30 cellular contexts compared by ENCODE assay signal in the genomic region with DNA sequence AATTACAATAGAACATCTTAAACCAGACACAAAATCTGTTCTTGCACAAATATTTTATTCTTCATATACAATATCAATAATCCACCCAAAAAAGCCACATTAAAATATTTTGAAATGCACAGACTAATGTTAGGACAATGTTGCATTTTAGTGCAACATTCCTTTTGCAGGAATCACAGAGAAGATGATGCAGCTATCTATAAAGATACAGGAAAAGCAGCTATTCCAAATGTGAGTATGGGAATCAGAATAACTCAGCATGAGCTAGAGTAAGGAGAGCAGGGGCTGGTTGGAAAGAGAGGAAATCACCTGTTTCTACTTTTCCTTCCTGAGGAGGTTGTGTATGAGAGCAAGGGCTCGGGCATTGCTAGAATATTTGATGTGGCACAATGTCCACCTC. TPM values are rescaled to one million over a fixed set of nuclear protein-coding genes. Genes with fewer than 3 reads are reported as not detected.
"Had no signal": no experiment of that assay in that cellular context is flagged by ENCODE, and none has a peak within 500 bp of the region (broad histone marks: within the 10 kb centered on the region; RNA-seq: fewer than 3 reads in every experiment).

No MANE protein-coding gene starts in this region.

- H3K4me3 Mint-ChIP-seq: activated CD4-positive, alpha-beta memory T cell treated with anti-CD3 and anti-CD28 coated beads, Interleukin-2, amount 10 ng/mL, durations not matched to agents 7 days and 5 days; activated CD4-positive, alpha-beta T cell treated with anti-CD3 and anti-CD28 coated beads, Interleukin-2, amount 10 ng/mL, durations not matched to agents 7 days and 5 days; activated T-cell treated with anti-CD3 and anti-CD28 coated beads, Interleukin-2, amount 50 U/mL, for 24 hours; effector memory CD8-positive, alpha-beta T cell; natural killer cell treated with Interleukin-12 subunit alpha and Interleukin-12 subunit beta and Interleukin-15 and Interleukin-18, amount 100 ng/mL, for 72 hours; WTC11 had no signal

- H3K36me3 ChIP-seq: gastroesophageal sphincter, transverse colon had no signal

- H3K4me3 ChIP-seq: gastroesophageal sphincter, hepatocyte, testis, transverse colon had no signal

- H3K4me1 Mint-ChIP-seq: WTC11 had no signal

- H3K27me3 ChIP-seq: testis, transverse colon had no signal

- H3K36me3 Mint-ChIP-seq: natural killer cell treated with Interleukin-12 subunit alpha and Interleukin-12 subunit beta and Interleukin-15 and Interleukin-18, amount 100 ng/mL, for 72 hours; WTC11 had no signal

- H3K9me3 Mint-ChIP-seq: natural killer cell treated with Interleukin-12 subunit alpha and Interleukin-12 subunit beta and Interleukin-15 and Interleukin-18, amount 100 ng/mL, for 72 hours; WTC11 had no signal

- ATAC-seq: effector memory CD8-positive, alpha-beta T cell; gastroesophageal sphincter; left cardiac atrium; left ventricle myocardium superior; natural killer cell treated with Interleukin-12 subunit alpha and Interleukin-12 subunit beta and Interleukin-15 and Interleukin-18, amount 100 ng/mL, for 72 hours; right cardiac atrium; stimulated activated naive CD8-positive, alpha-beta T cell treated with anti-CD3 and anti-CD28 coated beads, Interleukin-15, Interleukin-2, amounts not matched to agents 100 U/mL and 50 U/mL, for 24 hours; WTC11 had no signal

- H3K27ac Mint-ChIP-seq: activated CD4-positive, alpha-beta memory T cell treated with anti-CD3 and anti-CD28 coated beads, Interleukin-2, amount 10 ng/mL, durations not matched to agents 7 days and 5 days; activated CD4-positive, alpha-beta T cell treated with anti-CD3 and anti-CD28 coated beads, Interleukin-2, amount 10 ng/mL, durations not matched to agents 7 days and 5 days; activated T-cell treated with anti-CD3 and anti-CD28 coated beads, Interleukin-2, amount 50 U/mL, for 24 hours; effector memory CD8-positive, alpha-beta T cell; natural killer cell treated with Interleukin-12 subunit alpha and Interleukin-12 subunit beta and Interleukin-15 and Interleukin-18, amount 100 ng/mL, for 72 hours; WTC11 had no signal

- H3K4me1 ChIP-seq: testis had no signal

- H3K9me3 ChIP-seq: gastroesophageal sphincter, testis, transverse colon had no signal

- DNase-seq: activated CD4-positive, alpha-beta memory T cell treated with anti-CD3 and anti-CD28 coated beads, Interleukin-2, amount 10 ng/mL, durations not matched to agents 7 days and 5 days; activated CD4-positive, alpha-beta T cell treated with anti-CD3 and anti-CD28 coated beads for 1 hour; activated CD4-positive, alpha-beta T cell treated with anti-CD3 and anti-CD28 coated beads, Interleukin-2, amount 10 ng/mL, durations not matched to agents 7 days and 5 days; activated CD8-positive, alpha-beta memory T cell treated with anti-CD3 and anti-CD28 coated beads, Interleukin-2, amount 50 U/mL, for 48 hours; activated gamma-delta T cell treated with Interleukin-2 at 50 U/mL for 16 hours; activated naive CD4-positive, alpha-beta T cell treated with anti-CD3 and anti-CD28 coated beads, Interleukin-2, amount 50 U/mL, for 16 hours; activated T-cell treated with anti-CD3 and anti-CD28 coated beads, Interleukin-2, amount 50 U/mL, for 24 hours; amygdala; caudate nucleus; cortex of kidney; effector memory CD8-positive, alpha-beta T cell; erythroblast; left cardiac atrium; left ventricle myocardium superior; mammary epithelial cell; right cardiac atrium; stimulated activated CD4-positive, alpha-beta T cell treated with anti-CD3 and anti-CD28 coated beads, Interleukin-2, amount 100 ng/mL, for 48 hours; stimulated activated naive CD8-positive, alpha-beta T cell treated with anti-CD3 and anti-CD28 coated beads, Interleukin-15, Interleukin-2, amounts not matched to agents 100 U/mL and 50 U/mL, for 24 hours; T1000; testis; transverse colon had no signal

- H3K27ac ChIP-seq: gastroesophageal sphincter, hepatocyte, testis, transverse colon had no signal

RNA-seq across cellular contexts. Expression of a gene that starts 4.8 kb away (rescaled TPM):
- total RNA-seq: chondrocyte, fibroblast of villous mesenchyme, left ventricle myocardium superior, mononuclear cell, myocyte, skeletal muscle tissue, transverse colon, WTC11 had no signal
- polyA plus RNA-seq: hepatocyte had no signal
